Comparison of ENCODE assay signal across 1 cellular context in the genomic region with DNA sequence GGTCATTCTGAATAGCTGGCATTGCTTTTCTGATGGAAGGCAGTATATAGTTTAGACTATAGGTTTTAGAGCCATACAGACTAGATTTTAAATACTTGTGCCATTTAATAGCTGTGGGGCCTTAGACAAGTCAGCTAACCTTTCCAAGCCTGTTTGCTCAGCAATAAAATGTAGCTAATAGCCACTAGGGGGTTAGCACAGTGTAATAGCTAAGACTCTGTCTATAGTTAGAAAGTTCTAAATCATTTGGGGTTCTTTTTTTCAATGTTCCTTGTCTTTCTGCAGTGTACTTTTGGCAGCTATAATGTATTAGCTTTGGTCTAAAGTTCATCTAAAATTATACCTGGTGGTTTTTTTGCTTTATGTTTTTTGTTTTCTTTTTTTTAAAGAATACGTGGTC.
TF ChIP-seq lines count a peak whose summit lies in the region.

No MANE protein-coding gene starts in this region.

TF ChIP-seq in SK-N-SH, 30 proteins besides CTCF, POLR2A, EP300 and RAD21 (continued from another document):
- no peak for TF ChIP-seq USF1 (IDR thresholded peaks at IDR 0.05; ENCODE audit: borderline replicate concordance, low read depth)
- no peak for TF ChIP-seq PBX3 (IDR thresholded peaks at IDR 0.05)
- no peak for TF ChIP-seq RFX5 (IDR thresholded peaks at IDR 0.05; ENCODE audit: low read length)
- no peak for TF ChIP-seq ELF1 (IDR thresholded peaks at IDR 0.05)
- TF ChIP-seq RXRA (IDR thresholded peaks at IDR 0.05; ENCODE audit: borderline replicate concordance, low read depth), result no peak
- no peak for TF ChIP-seq SIN3A (IDR thresholded peaks at IDR 0.05; ENCODE audit: borderline replicate concordance, low read depth, low read length)
- no peak for TF ChIP-seq TAF1 (IDR thresholded peaks at IDR 0.05; ENCODE audit: borderline replicate concordance, low read depth, low read length)
- TF ChIP-seq SMC3 (IDR thresholded peaks at IDR 0.05; ENCODE audit: low read depth, low read length), result no peak
- TF ChIP-seq REST (IDR thresholded peaks at IDR 0.05; ENCODE audit: low read depth, low read length), result no peak
- TF ChIP-seq, protein P1, sequence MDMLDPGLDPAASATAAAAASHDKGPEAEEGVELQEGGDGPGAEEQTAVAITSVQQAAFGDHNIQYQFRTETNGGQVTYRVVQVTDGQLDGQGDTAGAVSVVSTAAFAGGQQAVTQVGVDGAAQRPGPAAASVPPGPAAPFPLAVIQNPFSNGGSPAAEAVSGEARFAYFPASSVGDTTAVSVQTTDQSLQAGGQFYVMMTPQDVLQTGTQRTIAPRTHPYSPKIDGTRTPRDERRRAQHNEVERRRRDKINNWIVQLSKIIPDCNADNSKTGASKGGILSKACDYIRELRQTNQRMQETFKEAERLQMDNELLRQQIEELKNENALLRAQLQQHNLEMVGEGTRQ (IDR thresholded peaks at IDR 0.05; ENCODE audit: borderline replicate concordance, low read depth, low read length), result no peak
- TF ChIP-seq FOXJ3 (CRISPR knock-in tag; IDR thresholded peaks at IDR 0.05), result no peak
- no peak for TF ChIP-seq GABPA (IDR thresholded peaks at IDR 0.05; ENCODE audit: low read depth)
- no peak for TF ChIP-seq YY1 (IDR thresholded peaks at IDR 0.05; ENCODE audit: low read depth)
